8 cellular contexts compared by ENCODE assay signal in genomic region chr10:12042409-12042796, GRCh38. TPM values are rescaled to one million over a fixed set of nuclear protein-coding genes. Genes with fewer than 3 reads are reported as not detected.
DNase-seq lines count a peak whose midpoint lies in the region; ATAC-seq and TF ChIP-seq lines count a peak whose summit lies in the region.

No MANE protein-coding gene starts in this region.

- in situ Hi-C loops in ACHN (cut with HindIII; ENCODE audit: low pct_ligation_motif_present, low pct_unique_long_range_greater_than_20kb, low sequenced_read_pairs): no loop called here

- H3K36me3 Mint-ChIP-seq in IgD-negative memory B cell: peaks cover 5% of the 10 kb centered on the region

- H3K4me1 ChIP-seq in neutrophil (ENCODE audit: control insufficient read depth in 1 of 2, insufficient read depth in 1 of 2, low read depth in 1 of 2, low read length in 1 of 2) (peaks cover 20 to 25% of the 10 kb centered on the region in 2 experiments), upper lobe of right lung (peaks cover 5% of the 10 kb centered on the region)

- no peaks in the 10 kb centered on the region for H3K9me3 ChIP-seq in neutrophil
- no peaks in the 10 kb centered on the region for H3K9me3 ChIP-seq in upper lobe of right lung

- peak overlapping the region; percentile 99 for H3K27ac ChIP-seq in neutrophil
- H3K27ac ChIP-seq in upper lobe of right lung: peak overlapping the region; percentile 100

- no peak for TF ChIP-seq CTCF in neutrophil (IDR thresholded peaks at IDR 0.05)
- no peak for TF ChIP-seq CTCF in upper lobe of right lung (IDR thresholded peaks at IDR 0.05)

- H3K4me3 ChIP-seq in neutrophil (ENCODE audit: low read depth in 1 of 2, low read length in 1 of 2): peak overlapping the region; percentile 92 to 97
- H3K4me3 ChIP-seq in upper lobe of right lung: peak overlapping the region; percentile 99

- no peaks in the 10 kb centered on the region for H3K27me3 ChIP-seq in neutrophil
- H3K27me3 ChIP-seq in upper lobe of right lung: no peaks in the 10 kb centered on the region

- no peaks in the 10 kb centered on the region for H3K36me3 ChIP-seq in neutrophil
- H3K36me3 ChIP-seq in upper lobe of right lung: no peaks in the 10 kb centered on the region

- no peaks in the 10 kb centered on the region for H3K27me3 Mint-ChIP-seq in IgD-negative memory B cell

- peak; percentile 25 for DNase-seq in ACHN
- peak; percentile 35 for DNase-seq in activated T-cell treated with anti-CD3 and anti-CD28 coated beads for 24 hours (ENCODE audit: low read depth)
- DNase-seq in fibroblast of peridontal ligament (ENCODE audit: extremely low read depth): peak; percentile 7
- DNase-seq in upper lobe of right lung: peak; percentile 81
- DNase-seq in LoVo (ENCODE audit: low spot score): no peak

- no peaks in the 10 kb centered on the region for H3K9me3 Mint-ChIP-seq in IgD-negative memory B cell

- peak overlapping the region; percentile 99 to 100 (median 100) for H3K27ac Mint-ChIP-seq in IgD-negative memory B cell

- ATAC-seq in GM19324 (IDR thresholded peaks at IDR 0.05; ENCODE audit: low FRiP score, unreplicated experiment) (peak; percentile 7), upper lobe of right lung (peak; percentile 17)

- H3K4me1 Mint-ChIP-seq in IgD-negative memory B cell: peaks cover 30 to 38% (median 37%) of the 10 kb centered on the region in 3 donors

- intact Hi-C loops in upper lobe of right lung (cut with DNase I): no loop called here

- peak overlapping the region; percentile 93 to 98 (median 96) for H3K4me3 Mint-ChIP-seq in IgD-negative memory B cell

RNA-seq across cellular contexts. Expression of gene UPF2, which starts 0.2 kb away (rescaled TPM):
- polyA plus RNA-seq in IgD-negative memory B cell: 32.2 TPM
- total RNA-seq in upper lobe of right lung: 20.1 TPM

RNA-seq across cellular contexts. Expression of gene DHTKD1, which starts 26.4 kb away (rescaled TPM):
- 26.3 TPM for polyA plus RNA-seq in IgD-negative memory B cell
- total RNA-seq in upper lobe of right lung: 16.7 TPM
